In the genomic region with DNA sequence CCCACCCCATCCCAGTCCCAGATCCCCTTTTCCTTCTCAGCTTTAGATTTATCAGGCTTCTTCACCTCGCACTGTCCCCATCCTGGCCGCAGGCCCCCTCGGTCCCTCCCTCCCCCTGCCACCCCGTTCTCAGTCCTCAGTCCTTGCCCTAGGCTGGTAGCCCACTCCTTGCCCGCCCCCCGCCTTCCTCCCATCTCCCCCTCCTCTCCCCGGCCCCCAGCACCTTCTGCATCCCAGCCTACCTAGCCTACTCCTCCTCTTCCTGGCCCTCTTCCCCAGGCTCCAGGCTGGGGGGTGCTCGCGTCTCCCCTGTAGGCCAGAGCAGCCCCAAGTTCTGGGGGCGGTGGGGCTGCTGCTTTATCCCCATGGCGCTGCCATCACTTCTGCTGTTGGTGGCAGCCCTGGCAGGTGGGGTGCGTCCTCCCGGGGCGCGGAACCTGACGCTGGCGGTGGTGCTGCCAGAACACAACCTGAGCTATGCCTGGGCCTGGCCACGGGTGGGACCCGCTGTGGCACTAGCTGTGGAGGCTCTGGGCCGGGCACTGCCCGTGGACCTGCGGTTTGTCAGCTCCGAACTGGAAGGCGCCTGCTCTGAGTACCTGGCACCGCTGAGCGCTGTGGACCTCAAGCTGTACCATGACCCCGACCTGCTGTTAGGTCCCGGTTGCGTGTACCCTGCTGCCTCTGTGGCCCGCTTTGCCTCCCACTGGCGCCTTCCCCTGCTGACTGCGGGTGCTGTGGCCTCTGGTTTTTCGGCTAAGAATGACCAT, we compare ENCODE assay signal across 13 cellular contexts. TPM values are rescaled to one million over a fixed set of nuclear protein-coding genes. Genes with fewer than 3 reads are reported as not detected.
A peak's percentile ranks its signal among the peaks of the same experiment; 100 is the strongest.
DNase-seq lines count a peak whose midpoint lies in the region; ATAC-seq, FAIRE-seq and TF ChIP-seq lines count a peak whose summit lies in the region.
"Had no signal": no experiment of that assay in that cellular context is flagged by ENCODE, and none has a peak within 500 bp of the region (broad histone marks: within the 10 kb centered on the region; RNA-seq: fewer than 3 reads in every experiment).

No MANE protein-coding gene starts in this region.

- H3K9me3 ChIP-seq in IMR-90 (ENCODE audit: control insufficient read depth, insufficient read depth, low read length) = no peaks in the 10 kb centered on the region
- no peaks in the 10 kb centered on the region for H3K9me3 ChIP-seq in endothelial cell of umbilical vein (replicated peaks; ENCODE audit: control insufficient read depth, insufficient read depth, low read length)
- H3K9me3 ChIP-seq in muscle layer of colon (ENCODE audit: low read length) = no peaks in the 10 kb centered on the region
- H3K9me3 ChIP-seq in thyroid gland = no peaks in the 10 kb centered on the region

- peaks cover 9% of the 10 kb centered on the region for H3K4me1 Mint-ChIP-seq in activated CD4-positive, alpha-beta memory T cell treated with anti-CD3 and anti-CD28 coated beads for 36 hours (ENCODE audit: low read depth)

- CTCF ChIA-PET in IMR-90 (lab: Yijun Ruan, JAX) (interaction anchor here (0.6 to 1.3 kb wide), 3 partner anchors 20 to 131 kb away, joined by 3 to 5 read pairs (median 4); a partner anchor contains a TSS), endothelial cell of umbilical vein (lab: Charles Lee) (interaction anchor here (0.7 to 6.5 kb wide), 10 partner anchors 20 to 154 kb away, joined by 3 to 277 read pairs (median 6); a partner anchor contains a TSS)
- CTCF ChIA-PET in activated CD4-positive, alpha-beta memory T cell treated with anti-CD3 and anti-CD28 coated beads for 36 hours (lab: Charles Lee) = interaction anchor here (1.2 to 2.4 kb wide), 2 partner anchors 34 to 90 kb away, joined by 4 to 15 read pairs; no protein-coding TSS in a partner anchor

- peak overlapping the region; percentile 91 for H3K23ac ChIP-seq in IMR-90 (ENCODE audit: low read depth, low read length)

- H4K8ac ChIP-seq in IMR-90 (ENCODE audit: low read depth in 2 of 2, low read length in 2 of 2) = peak overlapping the region; percentile 93 to 97; a peak in 2 of 4 replicates

- H3K36me3 ChIP-seq in IMR-90 (ENCODE audit: control insufficient read depth, insufficient read depth, low read length) = no peaks in the 10 kb centered on the region
- no peaks in the 10 kb centered on the region for H3K36me3 ChIP-seq in endothelial cell of umbilical vein (ENCODE audit: control insufficient read depth in 2 of 2, extremely low read depth in 1 of 2, insufficient read depth in 2 of 2, low read length in 2 of 2)
- no peaks in the 10 kb centered on the region for H3K36me3 ChIP-seq in muscle layer of colon (ENCODE audit: insufficient read depth, low read length)
- no peaks in the 10 kb centered on the region for H3K36me3 ChIP-seq in thyroid gland

- H3K27me3 ChIP-seq in IMR-90 (ENCODE audit: control insufficient read depth, insufficient read depth, low read length) (no peaks in the 10 kb centered on the region), endothelial cell of umbilical vein (ENCODE audit: control insufficient read depth in 2 of 2, insufficient read depth in 2 of 2, low read length in 2 of 2) (no peaks in the 10 kb centered on the region), muscle layer of colon (ENCODE audit: control insufficient read depth in 1 of 2, insufficient read depth in 2 of 2, low read length in 2 of 2) (no peaks in the 10 kb centered on the region), thyroid gland (no peaks in the 10 kb centered on the region)

- peak overlapping the region; percentile 76 for H2AFZ ChIP-seq in IMR-90 (replicated peaks; ENCODE audit: low read length, poor library complexity)
- H2AFZ ChIP-seq in endothelial cell of umbilical vein (ENCODE audit: low read depth, low read length) = no peak overlapping the region

- no peak overlapping the region; the same call in 1 of the 2 replicates for H3K18ac ChIP-seq in IMR-90 (ENCODE audit: low read depth, low read length)

- peak overlapping the region; percentile 81 for H3K14ac ChIP-seq in IMR-90 (replicated peaks; ENCODE audit: low read depth, low read length)

- ATAC-seq in IMR-90 (ENCODE audit: low read depth) = no peak
- ATAC-seq in HG02884 (IDR thresholded peaks at IDR 0.05; ENCODE audit: unreplicated experiment) = no peak

- intact Hi-C loops in IMR-90 (cut with micrococcal nuclease) (no loop called here), endothelial cell of umbilical vein (cut with micrococcal nuclease) (no loop called here), thyroid gland (cut with DNase I) (loop anchor here (5.0 kb wide), 1 partner anchor 35 kb away; a partner anchor contains a TSS)
- intact Hi-C loops in activated CD4-positive, alpha-beta memory T cell treated with anti-CD3 and anti-CD28 coated beads for 36 hours (cut with micrococcal nuclease) = no loop called here

- H3K4me1 ChIP-seq in IMR-90 (ENCODE audit: control insufficient read depth, insufficient read depth, low read length) = peaks cover 28% of the 10 kb centered on the region
- peaks cover 30% of the 10 kb centered on the region for H3K4me1 ChIP-seq in endothelial cell of umbilical vein (ENCODE audit: control insufficient read depth, extremely low read depth, insufficient read depth, low read length)
- H3K4me1 ChIP-seq in muscle layer of colon (ENCODE audit: insufficient read depth, low read length) = peaks cover 30% of the 10 kb centered on the region
- peaks cover 8 to 13% of the 10 kb centered on the region in 2 donors for H3K4me1 ChIP-seq in thyroid gland

- H3K4me3 ChIP-seq in IMR-90 (ENCODE audit: insufficient read depth, low read depth, low read length) = peak overlapping the region; percentile 89
- H3K4me3 ChIP-seq in endothelial cell of umbilical vein (replicated peaks in 1 of 3; ENCODE audit: insufficient read depth in 1 of 3, low read depth in 1 of 3, low read length in 3 of 3) = peak overlapping the region in 1 of 3 experiments; percentile 36
- peak overlapping the region; percentile 41 to 61 for H3K4me3 ChIP-seq in muscle layer of colon (ENCODE audit: low read depth in 1 of 2, low read length in 2 of 2)
- H3K4me3 ChIP-seq in thyroid gland (replicated peaks in 1 of 3) = peak overlapping the region in 1 of 3 donors; percentile 38

- no peak overlapping the region; the same call in none of the 2 replicates for H4K5ac ChIP-seq in IMR-90 (ENCODE audit: low read depth, low read length)

- peak overlapping the region; percentile 18 for H2BK5ac ChIP-seq in IMR-90 (ENCODE audit: low read depth, low read length, poor library complexity, severe bottlenecking)

- peaks cover 27 to 55% of the 10 kb centered on the region in 2 experiments for H3K79me1 ChIP-seq in IMR-90 (ENCODE audit: low read depth in 1 of 2, low read length in 2 of 2)

- no peaks in the 10 kb centered on the region for H3K27me3 Mint-ChIP-seq in activated CD4-positive, alpha-beta memory T cell treated with anti-CD3 and anti-CD28 coated beads for 36 hours

- H4K20me1 ChIP-seq in IMR-90 (ENCODE audit: insufficient read depth, low read length) (no peaks in the 10 kb centered on the region), endothelial cell of umbilical vein (replicated peaks; ENCODE audit: control insufficient read depth, extremely low read depth, insufficient read depth, low read length) (no peaks in the 10 kb centered on the region)

- DNase-seq in IMR-90 (no peak), endothelial cell of umbilical vein (ENCODE audit: low read depth, low spot score) (no peak), thyroid gland (no peak), dermis blood vessel endothelial cell (no peak), RCC 7860 (ENCODE audit: low spot score) (no peak)
- DNase-seq in activated CD4-positive, alpha-beta memory T cell treated with anti-CD3 and anti-CD28 coated beads for 36 hours = no peak
- DNase-seq: activated CD4-positive, alpha-beta T cell treated with anti-CD3 and anti-CD28 coated beads, Interleukin-2, amount 50 U/mL, for 1 hour; activated naive CD4-positive, alpha-beta T cell treated with anti-CD3 and anti-CD28 coated beads, Interleukin-2, amount 50 U/mL, for 16 hours; COR-L47; NCI-H1694; stimulated activated CD8-positive, alpha-beta memory T cell treated with anti-CD3 and anti-CD28 coated beads, Interleukin-4, amount 100 ng/mL, for 48 hours had no signal

- peaks cover 7% of the 10 kb centered on the region for H3K79me2 ChIP-seq in endothelial cell of umbilical vein (ENCODE audit: control insufficient read depth, insufficient read depth, low read length)

- no peak overlapping the region for H2BK120ac ChIP-seq in IMR-90 (ENCODE audit: low read depth, low read length)

- H3K9me1 ChIP-seq in IMR-90 (ENCODE audit: insufficient read depth, low read length) = peaks cover 39% of the 10 kb centered on the region
- no peaks in the 10 kb centered on the region for H3K9me1 ChIP-seq in endothelial cell of umbilical vein (replicated peaks; ENCODE audit: control insufficient read depth, extremely low read depth, insufficient read depth, low read length)

- POLR2A ChIA-PET in IMR-90 (lab: Charles Lee; ENCODE audit: unreplicated experiment) (interaction anchor here (0.7 kb wide), 1 partner anchor 9 kb away, joined by 3 read pairs; no protein-coding TSS in a partner anchor), endothelial cell of umbilical vein (lab: Charles Lee) (no interaction called here)
- POLR2A ChIA-PET in activated CD4-positive, alpha-beta memory T cell treated with anti-CD3 and anti-CD28 coated beads for 36 hours (lab: Charles Lee) = no interaction called here

- dilution Hi-C loops in IMR-90 (cut with HindIII; ENCODE audit: low sequenced_read_pairs, unreplicated experiment) = no loop called here
- dilution Hi-C loops in endothelial cell of umbilical vein (cut with MboI; ENCODE audit: extremely low pct_ligation_motif_present, low sequenced_read_pairs) = no loop called here

- peak overlapping the region; percentile 66 for H2AK5ac ChIP-seq in IMR-90 (ENCODE audit: low read depth, low read length)

- TF ChIP-seq RAD21 in IMR-90 (IDR thresholded peaks at IDR 0.05; ENCODE audit: low read length) = no peak

- no peak overlapping the region for H3K56ac ChIP-seq in IMR-90 (ENCODE audit: extremely low read depth, insufficient read depth, low read length)

- in situ Hi-C loops in IMR-90 (cut with MboI; ENCODE audit: low sequenced_read_pairs) = no loop called here

- TF ChIP-seq CTCF in IMR-90 (conservative IDR thresholded peaks at IDR 0.05; ENCODE audit: low read depth, low read length) = no peak
- TF ChIP-seq CTCF in endothelial cell of umbilical vein (IDR thresholded peaks at IDR 0.05; ENCODE audit: extremely low read depth in 1 of 2, insufficient read depth in 1 of 2, low read depth in 1 of 2, low read length in 2 of 2) = no peak
- TF ChIP-seq CTCF in thyroid gland (IDR thresholded peaks at IDR 0.05) = no peak

- H2BK15ac ChIP-seq in IMR-90 (ENCODE audit: low read depth, low read length) = 0 out of 3 replicates have a peak overlapping the region, but pooled peaks have one; percentile 6

- peak overlapping the region; percentile 21; the same call in 1 of the 2 replicates for H3K4ac ChIP-seq in IMR-90 (ENCODE audit: low read depth, low read length)

- no peak overlapping the region for H3K4me3 Mint-ChIP-seq in activated CD4-positive, alpha-beta memory T cell treated with anti-CD3 and anti-CD28 coated beads for 36 hours

- H3K27ac Mint-ChIP-seq in activated CD4-positive, alpha-beta memory T cell treated with anti-CD3 and anti-CD28 coated beads for 36 hours = no peak overlapping the region

- H3K27ac ChIP-seq in IMR-90 (ENCODE audit: insufficient read depth, low read length) (peak overlapping the region; percentile 89; the same call in 1 of the 2 replicates), endothelial cell of umbilical vein (ENCODE audit: insufficient read depth, low read depth, low read length) (no peak overlapping the region), muscle layer of colon (ENCODE audit: low read depth, low read length) (peak overlapping the region; percentile 21), thyroid gland (peak overlapping the region in 2 of 3 donors; percentile 27 to 57)

- peak overlapping the region; percentile 59; the same call in 1 of the 2 replicates for H4K91ac ChIP-seq in IMR-90 (ENCODE audit: insufficient read depth, low read depth, low read length)

- no peak for FAIRE-seq in endothelial cell of umbilical vein (lab: Jason Lieb, UNC)
- no peak for FAIRE-seq in RCC 7860 (lab: Jason Lieb, UNC)

- no peak overlapping the region for H2BK20ac ChIP-seq in IMR-90 (ENCODE audit: low read depth, low read length)

- H3K4me2 ChIP-seq in IMR-90 (ENCODE audit: low read depth, low read length) (peak overlapping the region; percentile 98; the same call in 1 of the 2 replicates), endothelial cell of umbilical vein (ENCODE audit: insufficient read depth, low read length) (no peak overlapping the region)

- TF ChIP-seq POLR2A in IMR-90 (IDR thresholded peaks at IDR 0.05; ENCODE audit: low read depth, low read length) (no peak), endothelial cell of umbilical vein (IDR thresholded peaks at IDR 0.05; ENCODE audit: low read depth, low read length) (no peak), thyroid gland (IDR thresholded peaks at IDR 0.05) (no peak)

- WGBS in IMR-90 (ENCODE audit: extremely low coverage in 2 of 2, insufficient read length in 1 of 2), 2 experiments = 95% methylated on average over 24 of the region's 33 CpGs; no CpG with 5 or more reads in 1 of the 2 experiments
- 87 to 90% methylated on average over 23 to 25 of the region's 33 CpGs for WGBS in thyroid gland, 2 donors

- H2AK9ac ChIP-seq in IMR-90 (replicated peaks; ENCODE audit: low read depth, low read length, poor library complexity) = peak overlapping the region; percentile 82

- H3K36me3 Mint-ChIP-seq in activated CD4-positive, alpha-beta memory T cell treated with anti-CD3 and anti-CD28 coated beads for 36 hours = no peaks in the 10 kb centered on the region

- no TSS peak for BruUV-seq in IMR-90 (replicated peaks; lab: Mats Ljungman, UMichigan)
- BruUV-seq in endothelial cell of umbilical vein (replicated peaks; lab: Mats Ljungman, UMichigan) = TSS peak; percentile 24

- H3K9ac ChIP-seq in IMR-90 (ENCODE audit: low read depth, low read length) = peak overlapping the region; percentile 90
- H3K9ac ChIP-seq in endothelial cell of umbilical vein (replicated peaks; ENCODE audit: extremely low read depth, insufficient read depth, low read length) = no peak overlapping the region
- H3K9ac ChIP-seq in muscle layer of colon (ENCODE audit: low read length) = no peak overlapping the region

- H3K9me3 Mint-ChIP-seq in activated CD4-positive, alpha-beta memory T cell treated with anti-CD3 and anti-CD28 coated beads for 36 hours = no peaks in the 10 kb centered on the region

RNA-seq across cellular contexts. Expression of a gene that starts 0.8 kb away (rescaled TPM):
- 5.2 and 6.4 TPM in 2 replicates for total RNA-seq in IMR-90 (2012; rRNA removed)
- 29.9 and 35.7 TPM in 2 replicates for polyA plus RNA-seq in IMR-90 (2012; rRNA removed)
- 12.3 and 21.9 TPM in 2 replicates for polyA plus RNA-seq in IMR-90 (2012; cell fraction: cytosol; rRNA removed)
- 47.1 and 127 TPM in 2 replicates for polyA plus RNA-seq in IMR-90 (2012; cell fraction: nucleus; rRNA removed; ENCODE audit: low replicate concordance)
- total RNA-seq in endothelial cell of umbilical vein = 25.6 and 28.7 TPM in 2 replicates
- polyA plus RNA-seq in endothelial cell of umbilical vein = 14.4 and 16.4 TPM in 2 replicates
- 24.6 and 25.9 TPM in 2 replicates for polyA plus RNA-seq in endothelial cell of umbilical vein (2011; cell fraction: cytosol; rRNA removed)
- polyA plus RNA-seq in endothelial cell of umbilical vein (2011; cell fraction: nucleus; rRNA removed) = 113 and 131 TPM in 2 replicates
- 32.5 and 38.4 TPM in 2 replicates for polyA plus RNA-seq in endothelial cell of umbilical vein (2012)
- polyA minus RNA-seq in endothelial cell of umbilical vein = 8.4 and 14.5 TPM in 2 replicates
- 0.51 TPM for polyA minus RNA-seq in endothelial cell of umbilical vein (2011; cell fraction: cytosol; rRNA and poly(A)+ RNA removed)
- 5.2 and 9.5 TPM in 2 replicates for polyA minus RNA-seq in endothelial cell of umbilical vein (2011; cell fraction: nucleus; rRNA and poly(A)+ RNA removed)
- 1 to 10 TPM; 5.1 to 9.3 (median 8.1) TPM for total RNA-seq in thyroid gland
- 2.7 and 10.8 TPM in 2 replicates for total RNA-seq in dermis blood vessel endothelial cell
- 1 to 10 TPM; 8.9 to 9.6 TPM for total RNA-seq in activated CD4-positive, alpha-beta memory T cell treated with anti-CD3 and anti-CD28 coated beads for 36 hours

RNA-seq across cellular contexts. Expression of a gene that starts 19.8 kb away (rescaled TPM):
- total RNA-seq in IMR-90 (2012; rRNA removed) (0.28 and 0.72 TPM in 2 replicates), endothelial cell of umbilical vein (0.69 TPM in 1 of 2 replicates, not detected in the other), thyroid gland (1 to 10 TPM; 4.7 to 7.1 (median 5.7) TPM), dermis blood vessel endothelial cell (0.19 TPM in 1 of 2 replicates, not detected in the other)
- polyA plus RNA-seq in IMR-90 (2012; rRNA removed) (0.62 and 0.84 TPM in 2 replicates), endothelial cell of umbilical vein (0.21 TPM in 2 replicates)
- polyA plus RNA-seq in IMR-90 (2012; cell fraction: cytosol; rRNA removed) = 0.35 and 0.49 TPM in 2 replicates
- 4.4 and 5.1 TPM in 2 replicates for polyA plus RNA-seq in IMR-90 (2012; cell fraction: nucleus; rRNA removed; ENCODE audit: low replicate concordance)
- 0.13 and 0.14 TPM in 2 replicates for polyA plus RNA-seq in endothelial cell of umbilical vein (2011; cell fraction: cytosol; rRNA removed)
- 0.84 and 0.94 TPM in 2 replicates for polyA plus RNA-seq in endothelial cell of umbilical vein (2011; cell fraction: nucleus; rRNA removed)
- polyA plus RNA-seq in endothelial cell of umbilical vein (2012) = 0.12 and 0.62 TPM in 2 replicates
- polyA minus RNA-seq in endothelial cell of umbilical vein = not detected in 2 replicates
- polyA minus RNA-seq in endothelial cell of umbilical vein (2011; cell fraction: cytosol; rRNA and poly(A)+ RNA removed) = not detected
- 0.29 TPM in 1 of 2 replicates, not detected in the other for polyA minus RNA-seq in endothelial cell of umbilical vein (2011; cell fraction: nucleus; rRNA and poly(A)+ RNA removed)
- total RNA-seq in activated CD4-positive, alpha-beta memory T cell treated with anti-CD3 and anti-CD28 coated beads for 36 hours = 1 to 10 TPM; 1.1 to 1.4 TPM

RNA-seq across cellular contexts. Expression of a gene that starts 22.6 kb away (rescaled TPM):
- total RNA-seq in IMR-90 (2012; rRNA removed) = 6.7 and 7.5 TPM in 2 replicates
- 17.4 and 20.6 TPM in 2 replicates for polyA plus RNA-seq in IMR-90 (2012; rRNA removed)
- 26.5 and 46.4 TPM in 2 replicates for polyA plus RNA-seq in IMR-90 (2012; cell fraction: cytosol; rRNA removed)
- 10.9 and 11.6 TPM in 2 replicates for polyA plus RNA-seq in IMR-90 (2012; cell fraction: nucleus; rRNA removed; ENCODE audit: low replicate concordance)
- total RNA-seq in endothelial cell of umbilical vein = 27.2 and 37.4 TPM in 2 replicates
- polyA plus RNA-seq in endothelial cell of umbilical vein = 41.6 and 42.1 TPM in 2 replicates
- 33.6 and 34.1 TPM in 2 replicates for polyA plus RNA-seq in endothelial cell of umbilical vein (2011; cell fraction: cytosol; rRNA removed)
- 14.6 and 19.0 TPM in 2 replicates for polyA plus RNA-seq in endothelial cell of umbilical vein (2011; cell fraction: nucleus; rRNA removed)
- 28.0 and 31.9 TPM in 2 replicates for polyA plus RNA-seq in endothelial cell of umbilical vein (2012)
- 9.0 and 9.8 TPM in 2 replicates for polyA minus RNA-seq in endothelial cell of umbilical vein
- 6.8 TPM for polyA minus RNA-seq in endothelial cell of umbilical vein (2011; cell fraction: cytosol; rRNA and poly(A)+ RNA removed)
- 1.9 and 4.5 TPM in 2 replicates for polyA minus RNA-seq in endothelial cell of umbilical vein (2011; cell fraction: nucleus; rRNA and poly(A)+ RNA removed)
- total RNA-seq in thyroid gland = 10 to 100 TPM; 11.4 to 58.2 (median 50.6) TPM
- total RNA-seq in dermis blood vessel endothelial cell = 5.8 and 11.5 TPM in 2 replicates
- total RNA-seq in activated CD4-positive, alpha-beta memory T cell treated with anti-CD3 and anti-CD28 coated beads for 36 hours = 10 to 100 TPM; 67.8 to 72.6 TPM

RNA-seq across cellular contexts. Expression of a gene that starts 36.3 kb away (rescaled TPM):
- total RNA-seq in IMR-90 (2012; rRNA removed) (not detected in 2 replicates), endothelial cell of umbilical vein (not detected in 2 replicates), thyroid gland (not detected), dermis blood vessel endothelial cell (not detected in 2 replicates)
- polyA plus RNA-seq in IMR-90 (2012; rRNA removed) (not detected in 2 replicates), endothelial cell of umbilical vein (not detected in 2 replicates)
- not detected in 2 replicates for polyA plus RNA-seq in IMR-90 (2012; cell fraction: cytosol; rRNA removed)
- not detected in 2 replicates for polyA plus RNA-seq in IMR-90 (2012; cell fraction: nucleus; rRNA removed; ENCODE audit: low replicate concordance)
- not detected in 2 replicates for polyA plus RNA-seq in endothelial cell of umbilical vein (2011; cell fraction: cytosol; rRNA removed)
- polyA plus RNA-seq in endothelial cell of umbilical vein (2011; cell fraction: nucleus; rRNA removed) = not detected in 2 replicates
- polyA plus RNA-seq in endothelial cell of umbilical vein (2012) = not detected in 2 replicates
- polyA minus RNA-seq in endothelial cell of umbilical vein = not detected in 2 replicates
- polyA minus RNA-seq in endothelial cell of umbilical vein (2011; cell fraction: cytosol; rRNA and poly(A)+ RNA removed) = not detected
- polyA minus RNA-seq in endothelial cell of umbilical vein (2011; cell fraction: nucleus; rRNA and poly(A)+ RNA removed) = not detected in 2 replicates
- total RNA-seq in activated CD4-positive, alpha-beta memory T cell treated with anti-CD3 and anti-CD28 coated beads for 36 hours = not detected

RNA-seq across cellular contexts. Expression of a gene that starts 36.8 kb away (rescaled TPM):
- total RNA-seq in IMR-90 (2012; rRNA removed) (0.56 and 0.72 TPM in 2 replicates), endothelial cell of umbilical vein (2.5 and 2.9 TPM in 2 replicates), thyroid gland (10 to 100 TPM in 3 of 4 donors, 1 to 10 TPM in 1; 8.5 to 17.4 (median 15.8) TPM), dermis blood vessel endothelial cell (under 0.01 and 0.23 TPM in 2 replicates)
- polyA plus RNA-seq in IMR-90 (2012; rRNA removed) (8.2 and 8.3 TPM in 2 replicates), endothelial cell of umbilical vein (3.6 and 3.8 TPM in 2 replicates)
- 4.6 and 10.5 TPM in 2 replicates for polyA plus RNA-seq in IMR-90 (2012; cell fraction: cytosol; rRNA removed)
- 24.1 and 54.4 TPM in 2 replicates for polyA plus RNA-seq in IMR-90 (2012; cell fraction: nucleus; rRNA removed; ENCODE audit: low replicate concordance)
- polyA plus RNA-seq in endothelial cell of umbilical vein (2011; cell fraction: cytosol; rRNA removed) = 2.0 and 2.5 TPM in 2 replicates
- polyA plus RNA-seq in endothelial cell of umbilical vein (2011; cell fraction: nucleus; rRNA removed) = 4.0 and 7.9 TPM in 2 replicates
- polyA plus RNA-seq in endothelial cell of umbilical vein (2012) = 3.5 and 6.7 TPM in 2 replicates
- 1.9 and 2.5 TPM in 2 replicates for polyA minus RNA-seq in endothelial cell of umbilical vein
- 2.5 TPM for polyA minus RNA-seq in endothelial cell of umbilical vein (2011; cell fraction: cytosol; rRNA and poly(A)+ RNA removed)
- 1.3 and 1.8 TPM in 2 replicates for polyA minus RNA-seq in endothelial cell of umbilical vein (2011; cell fraction: nucleus; rRNA and poly(A)+ RNA removed)
- 1 to 10 TPM; 5.9 to 6.0 TPM for total RNA-seq in activated CD4-positive, alpha-beta memory T cell treated with anti-CD3 and anti-CD28 coated beads for 36 hours
